Comparison of ENCODE assay signal across 13 cellular contexts in genomic region chr3:127170794-127171193, GRCh38. TPM values are rescaled to one million over a fixed set of nuclear protein-coding genes. Genes with fewer than 3 reads are reported as not detected.
A peak's percentile ranks its signal among the peaks of the same experiment; 100 is the strongest.
DNase-seq lines count a peak whose midpoint lies in the region; TF ChIP-seq lines count a peak whose summit lies in the region.
"Had no signal": no experiment of that assay in that cellular context is flagged by ENCODE, and none has a peak within 500 bp of the region (broad histone marks: within the 10 kb centered on the region; RNA-seq: fewer than 3 reads in every experiment).

No MANE protein-coding gene starts in this region.

- WGBS in spleen, 5 donors, result 53 to 91% (median 73%) methylated on average over 1 to 7 of the region's 7 CpGs

- H3K4me3 ChIP-seq in dorsolateral prefrontal cortex (no peak overlapping the region), spleen (no peak overlapping the region), HAP-1 (no peak overlapping the region)
- H3K4me3 ChIP-seq: ovary had no signal

- DNase-seq in DMS153 (lab: John Stamatoyannopoulos, UW) (peak; percentile 36), DMS153 treated with DMSO at 0.1 percent for 48 hours (lab: John Stamatoyannopoulos, UW; ENCODE audit: unreplicated experiment) (no peak), NCI-H2196 (lab: John Stamatoyannopoulos, UW; ENCODE audit: unreplicated experiment) (peak; percentile 97), dorsolateral prefrontal cortex (peak in 8 of 10 donors; percentile 31 to 87 (median 70)), renal cortical epithelial cell (ENCODE audit: low read depth) (peak; percentile 75), OCI-M1 (lab: John Stamatoyannopoulos, UW) (no peak), spleen (no peak), HAP-1 (ENCODE audit: low spot score in 2 of 2) (no peak)
- DNase-seq: activated T-cell treated with anti-CD3 and anti-CD28 coated beads, Interleukin-2, amount 50 U/mL, for 72 hours; SIG-M5 had no signal

- no peaks in the 10 kb centered on the region for H3K9me3 ChIP-seq in spleen
- H3K9me3 ChIP-seq in HAP-1, result no peaks in the 10 kb centered on the region
- H3K9me3 ChIP-seq: ovary had no signal

- H3K27ac ChIP-seq in dorsolateral prefrontal cortex (no peak overlapping the region), spleen (no peak overlapping the region)
- H3K27ac ChIP-seq: 22Rv1, ovary had no signal

- in situ Hi-C loops in HAP-1 (cut with MboI; ENCODE audit: low sequenced_read_pairs), result no loop called here

- no peaks in the 10 kb centered on the region for H3K36me3 ChIP-seq in spleen
- no peaks in the 10 kb centered on the region for H3K36me3 ChIP-seq in HAP-1 (replicated peaks)
- H3K36me3 ChIP-seq: ovary had no signal

- peaks cover 0 to 12% (median 4%) of the 10 kb centered on the region in 6 donors for H3K4me1 ChIP-seq in spleen
- H3K4me1 ChIP-seq in HAP-1, result no peaks in the 10 kb centered on the region

- H3K27me3 ChIP-seq in dorsolateral prefrontal cortex (peaks cover 0 to 25% (median 0%) of the 10 kb centered on the region in 45 donors), spleen (replicated peaks in 1 of 7) (peaks cover 0 to 72% (median 0%) of the 10 kb centered on the region in 7 donors), HAP-1 (ENCODE audit: low read depth) (0 out of 2 replicates have a peak, but pooled peaks cover 3% of the 10 kb centered on the region)
- H3K27me3 ChIP-seq: ovary had no signal

- no peak for TF ChIP-seq POLR2A in spleen (IDR thresholded peaks at IDR 0.05)

- TF ChIP-seq CTCF in dorsolateral prefrontal cortex (IDR thresholded peaks at IDR 0.05 in 54 of 56, conservative IDR thresholded peaks at IDR 0.05 in 2 of 56; ENCODE audit: low read depth in 1 of 56, partially characterized antibody in 56 of 56) (no peak), spleen (IDR thresholded peaks at IDR 0.05 in 8 of 11, conservative IDR thresholded peaks at IDR 0.05 in 3 of 11) (no peak)

- intact Hi-C loops in dorsolateral prefrontal cortex (cut with DNase I) (no loop called here), spleen (cut with DNase I; ENCODE audit: low total_unique reads) (no loop called here)

RNA-seq across cellular contexts. Expression of gene PRR23E, which starts 22.1 kb away (rescaled TPM):
- total RNA-seq in dorsolateral prefrontal cortex, result not detected
- total RNA-seq in renal cortical epithelial cell, result not detected in 2 replicates
- not detected for total RNA-seq in spleen
- polyA plus RNA-seq in spleen, result not detected
- total RNA-seq: activated T-cell treated with anti-CD3 and anti-CD28 coated beads, Interleukin-2, amount 50 U/mL, for 72 hours; frontal cortex; ovary had no signal

Comparison
In these comparisons a context has a peak if more than half of its experiments do, and no peak if none do; other contexts are left out.
1. DNase-seq: peak in DMS153 (single experiment), NCI-H2196 (single experiment), dorsolateral prefrontal cortex (8 of 10) and renal cortical epithelial cell (single experiment); none in DMS153 treated with DMSO at 0.1 percent for 48 hours (single experiment), OCI-M1 (single experiment), spleen (single experiment) and HAP-1 (0 of 2).